4 cellular contexts compared by ENCODE assay signal in the genomic region with DNA sequence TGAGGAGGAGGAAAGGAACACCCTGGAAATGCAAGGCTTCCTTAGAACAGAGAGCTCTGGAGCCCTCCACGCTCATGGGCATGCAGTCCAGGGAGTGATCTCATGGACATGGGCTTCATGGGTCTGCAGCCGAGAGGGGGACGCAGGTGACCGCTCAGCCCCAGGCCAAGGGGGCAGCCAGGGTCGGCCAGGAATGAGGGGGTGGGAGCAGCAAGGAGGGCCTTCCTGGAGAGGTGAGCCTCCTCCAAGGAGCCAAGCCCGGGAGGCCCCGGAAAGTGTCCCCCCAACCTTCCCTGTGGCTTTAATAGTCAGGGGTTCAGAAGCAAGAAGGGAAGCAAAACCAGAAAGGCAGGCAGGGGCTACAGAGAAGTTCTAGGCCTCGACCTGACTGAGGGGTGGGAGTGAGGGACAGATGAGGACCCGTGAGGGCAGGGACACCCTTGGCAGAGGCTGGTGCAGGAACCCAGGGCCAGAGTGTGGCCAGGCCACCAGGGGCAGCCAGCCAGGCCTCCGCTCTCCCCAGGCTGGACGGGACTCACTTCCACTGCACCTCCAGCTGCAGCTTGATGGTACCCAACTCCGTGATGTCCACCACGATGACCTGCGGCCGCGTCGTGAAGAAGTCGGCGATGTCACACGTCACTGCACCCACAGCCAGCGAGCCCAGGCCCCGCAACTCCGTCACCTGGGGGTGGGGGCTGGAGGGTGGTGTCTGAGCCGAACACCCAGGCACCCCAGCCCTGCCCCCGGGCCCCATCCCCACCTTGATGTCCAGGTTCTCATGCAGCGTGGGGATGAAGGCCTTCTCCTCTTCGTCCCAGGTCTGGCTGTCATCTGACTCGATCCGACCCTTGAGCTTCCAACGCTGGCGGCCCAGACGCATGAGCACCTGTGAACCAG.
TF ChIP-seq lines count a peak whose summit lies in the region.

No MANE protein-coding gene starts in this region.

TF ChIP-seq in IMR-90, 13 proteins besides CTCF, POLR2A, EP300 and RAD21:
- TF ChIP-seq CEBPB (IDR thresholded peaks at IDR 0.05; ENCODE audit: low read depth, low read length) (no peak), SMC3 (IDR thresholded peaks at IDR 0.05; ENCODE audit: low read depth, low read length) (no peak), MAFK (IDR thresholded peaks at IDR 0.05; ENCODE audit: low read depth, low read length) (no peak), FOS (IDR thresholded peaks at IDR 0.05; ENCODE audit: low read depth, low read length) (no peak)
- TF ChIP-seq, protein P1, sequence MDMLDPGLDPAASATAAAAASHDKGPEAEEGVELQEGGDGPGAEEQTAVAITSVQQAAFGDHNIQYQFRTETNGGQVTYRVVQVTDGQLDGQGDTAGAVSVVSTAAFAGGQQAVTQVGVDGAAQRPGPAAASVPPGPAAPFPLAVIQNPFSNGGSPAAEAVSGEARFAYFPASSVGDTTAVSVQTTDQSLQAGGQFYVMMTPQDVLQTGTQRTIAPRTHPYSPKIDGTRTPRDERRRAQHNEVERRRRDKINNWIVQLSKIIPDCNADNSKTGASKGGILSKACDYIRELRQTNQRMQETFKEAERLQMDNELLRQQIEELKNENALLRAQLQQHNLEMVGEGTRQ (IDR thresholded peaks at IDR 0.05; ENCODE audit: low read depth, low read length) = no peak

TF ChIP-seq in K562, 482 proteins besides CTCF, POLR2A, EP300 and RAD21:
- TF ChIP-seq, protein P2, sequence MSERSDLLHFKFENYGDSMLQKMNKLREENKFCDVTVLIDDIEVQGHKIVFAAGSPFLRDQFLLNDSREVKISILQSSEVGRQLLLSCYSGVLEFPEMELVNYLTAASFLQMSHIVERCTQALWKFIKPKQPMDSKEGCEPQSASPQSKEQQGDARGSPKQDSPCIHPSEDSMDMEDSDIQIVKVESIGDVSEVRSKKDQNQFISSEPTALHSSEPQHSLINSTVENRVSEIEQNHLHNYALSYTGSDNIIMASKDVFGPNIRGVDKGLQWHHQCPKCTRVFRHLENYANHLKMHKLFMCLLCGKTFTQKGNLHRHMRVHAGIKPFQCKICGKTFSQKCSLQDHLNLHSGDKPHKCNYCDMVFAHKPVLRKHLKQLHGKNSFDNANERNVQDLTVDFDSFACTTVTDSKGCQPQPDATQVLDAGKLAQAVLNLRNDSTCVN (CRISPR knock-in tag; IDR thresholded peaks at IDR 0.05) = no peak
- peak; percentile 34 for TF ChIP-seq RBM22 (IDR thresholded peaks at IDR 0.05; ENCODE audit: low read depth, low read length, poor library complexity, severe bottlenecking)
- peak; percentile 42 for TF ChIP-seq POLR2G (IDR thresholded peaks at IDR 0.05; ENCODE audit: low read depth, low read length)

TF ChIP-seq in HepG2, 621 proteins besides CTCF, POLR2A, EP300 and RAD21:
- 0 out of 2 replicates have a peak, but pooled peaks have one; percentile 20 for TF ChIP-seq CREB1 (IDR thresholded peaks at IDR 0.05)
- no peak for TF ChIP-seq CREB1 (CRISPR knock-in tag; IDR thresholded peaks at IDR 0.05)
- no peak for TF ChIP-seq KDM1A (CRISPR knock-in tag; IDR thresholded peaks at IDR 0.05)
- TF ChIP-seq, protein P3, sequence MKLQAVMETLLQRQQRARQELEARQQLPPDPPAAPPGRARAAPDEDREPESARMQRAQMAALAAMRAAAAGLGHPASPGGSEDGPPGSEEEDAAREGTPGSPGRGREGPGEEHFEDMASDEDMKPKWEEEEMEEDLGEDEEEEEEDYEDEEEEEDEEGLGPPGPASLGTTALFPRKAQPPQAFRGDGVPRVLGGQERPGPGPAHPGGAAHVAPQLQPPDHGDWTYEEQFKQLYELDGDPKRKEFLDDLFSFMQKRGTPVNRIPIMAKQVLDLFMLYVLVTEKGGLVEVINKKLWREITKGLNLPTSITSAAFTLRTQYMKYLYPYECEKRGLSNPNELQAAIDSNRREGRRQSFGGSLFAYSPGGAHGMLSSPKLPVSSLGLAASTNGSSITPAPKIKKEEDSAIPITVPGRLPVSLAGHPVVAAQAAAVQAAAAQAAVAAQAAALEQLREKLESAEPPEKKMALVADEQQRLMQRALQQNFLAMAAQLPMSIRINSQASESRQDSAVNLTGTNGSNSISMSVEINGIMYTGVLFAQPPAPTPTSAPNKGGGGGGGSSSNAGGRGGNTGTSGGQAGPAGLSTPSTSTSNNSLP (IDR thresholded peaks at IDR 0.05; ENCODE audit: low read depth, low read length) = no peak

TF ChIP-seq in GM12891, 5 proteins besides CTCF, POLR2A, EP300 and RAD21:
- TF ChIP-seq POU2F2 (IDR thresholded peaks at IDR 0.05; ENCODE audit: low read depth, low read length) (no peak), PAX5 (IDR thresholded peaks at IDR 0.05; ENCODE audit: insufficient read depth, low read length, severe bottlenecking) (no peak), SPI1 (IDR thresholded peaks at IDR 0.05; ENCODE audit: low read depth, low read length) (no peak), POLR2AphosphoS5 (IDR thresholded peaks at IDR 0.05; ENCODE audit: low read depth, low read length) (no peak), TAF1 (IDR thresholded peaks at IDR 0.05; ENCODE audit: low read depth, low read length) (no peak)
